In genomic region chr15:90471769-90472168, GRCh38 we compare ENCODE assay signal across 17 cellular contexts. TPM values are rescaled to one million over a fixed set of nuclear protein-coding genes. Genes with fewer than 3 reads are reported as not detected.
A peak's percentile ranks its signal among the peaks of the same experiment; 100 is the strongest.
DNase-seq lines count a peak whose midpoint lies in the region; ATAC-seq lines count a peak whose summit lies in the region.
"Had no signal": no experiment of that assay in that cellular context is flagged by ENCODE, and none has a peak within 500 bp of the region (broad histone marks: within the 10 kb centered on the region; RNA-seq: fewer than 3 reads in every experiment).

No MANE protein-coding gene starts in this region.

- H3K9me3 Mint-ChIP-seq in stimulated activated effector memory CD8-positive, alpha-beta T cell treated with anti-CD3 and anti-CD28 coated beads, Interleukin-12 subunit alpha, Interleukin-12 subunit beta, amount 100 ng/mL, for 72 hours, result no peaks in the 10 kb centered on the region

- no peak overlapping the region for H3K4me3 Mint-ChIP-seq in stimulated activated effector memory CD8-positive, alpha-beta T cell treated with anti-CD3 and anti-CD28 coated beads, Interleukin-12 subunit alpha, Interleukin-12 subunit beta, amount 100 ng/mL, for 72 hours

- peak overlapping the region; percentile 78 for H3K27ac Mint-ChIP-seq in stimulated activated effector memory CD8-positive, alpha-beta T cell treated with anti-CD3 and anti-CD28 coated beads, Interleukin-12 subunit alpha, Interleukin-12 subunit beta, amount 100 ng/mL, for 72 hours

- peaks cover 100% of the 10 kb centered on the region for H3K36me3 Mint-ChIP-seq in stimulated activated effector memory CD8-positive, alpha-beta T cell treated with anti-CD3 and anti-CD28 coated beads, Interleukin-12 subunit alpha, Interleukin-12 subunit beta, amount 100 ng/mL, for 72 hours

- peaks cover 19% of the 10 kb centered on the region for H3K4me1 Mint-ChIP-seq in stimulated activated effector memory CD8-positive, alpha-beta T cell treated with anti-CD3 and anti-CD28 coated beads, Interleukin-12 subunit alpha, Interleukin-12 subunit beta, amount 100 ng/mL, for 72 hours

- DNase-seq in NCI-H524 treated with DMSO at 0.1 percent for 48 hours (lab: John Stamatoyannopoulos, UW) (peak; percentile 68), cerebellum (ENCODE audit: low spot score) (peak; percentile 13), medulla oblongata (ENCODE audit: extremely low spot score) (peak; percentile 87), EL (no peak), NCI-H2107 treated with DMSO at 0.1 percent for 48 hours (lab: John Stamatoyannopoulos, UW; ENCODE audit: unreplicated experiment) (no peak), NCI-H1417 (lab: John Stamatoyannopoulos, UW) (no peak)
- DNase-seq in stimulated activated effector memory CD8-positive, alpha-beta T cell treated with anti-CD3 and anti-CD28 coated beads, Interleukin-12 subunit alpha, Interleukin-12 subunit beta, amount 100 ng/mL, for 72 hours (ENCODE audit: low spot score in 2 of 2), result no peak
- DNase-seq in stimulated activated CD4-positive, alpha-beta T cell treated with anti-CD3 and anti-CD28 coated beads, Interleukin-4, amount 100 ng/mL, for 4 hours, result no peak
- DNase-seq: ACHN, AML-193, Caco-2, DMS153, NCI-H1048, NCI-H1694 treated with DMSO at 0.1 percent for 48 hours, NCI-H446 treated with DMSO at 0.1 percent for 48 hours, NCI-H774, PC-9 had no signal

- ATAC-seq in stimulated activated effector memory CD8-positive, alpha-beta T cell treated with anti-CD3 and anti-CD28 coated beads, Interleukin-12 subunit alpha, Interleukin-12 subunit beta, amount 100 ng/mL, for 72 hours, result no peak

RNA-seq across cellular contexts. Expression of gene CRTC3, which starts 58.0 kb away (rescaled TPM):
- 43.8 TPM for total RNA-seq in cerebellum

Comparison
In these comparisons a context has a peak if more than half of its experiments do, and no peak if none do; other contexts are left out.
1. DNase-seq: peak in NCI-H524 treated with DMSO at 0.1 percent for 48 hours (single experiment), cerebellum (single experiment) and medulla oblongata (single experiment); none in stimulated activated effector memory CD8-positive, alpha-beta T cell treated with anti-CD3 and anti-CD28 coated beads, Interleukin-12 subunit alpha, Interleukin-12 subunit beta, amount 100 ng/mL, for 72 hours (0 of 2), EL (single experiment), stimulated activated CD4-positive, alpha-beta T cell treated with anti-CD3 and anti-CD28 coated beads, Interleukin-4, amount 100 ng/mL, for 4 hours (0 of 2), NCI-H2107 treated with DMSO at 0.1 percent for 48 hours (single experiment) and NCI-H1417 (0 of 3).